In the genomic region with DNA sequence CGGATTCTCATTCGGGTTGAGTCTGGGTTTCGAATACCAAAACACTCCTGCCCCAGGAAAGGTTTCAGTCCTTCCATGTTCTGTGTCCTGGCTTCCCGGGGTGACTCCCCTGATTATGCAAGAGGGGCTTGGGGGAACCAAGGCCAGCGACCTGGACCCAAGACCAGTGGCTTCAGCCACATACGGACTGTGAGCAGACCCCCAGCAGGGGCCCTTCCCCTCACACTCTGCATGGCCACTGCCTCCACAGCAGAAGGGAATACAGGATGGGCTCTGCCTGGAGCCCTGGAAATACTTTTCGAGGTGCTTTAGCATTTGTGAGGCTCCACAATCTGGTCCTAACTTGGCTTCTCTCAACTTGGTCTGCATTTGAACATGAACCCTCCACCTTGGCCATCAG, we compare ENCODE assay signal across 19 cellular contexts. TPM values are rescaled to one million over a fixed set of nuclear protein-coding genes. Genes with fewer than 3 reads are reported as not detected.
DNase-seq lines count a peak whose midpoint lies in the region; ATAC-seq and TF ChIP-seq lines count a peak whose summit lies in the region.
"Had no signal": no experiment of that assay in that cellular context is flagged by ENCODE, and none has a peak within 500 bp of the region (broad histone marks: within the 10 kb centered on the region; RNA-seq: fewer than 3 reads in every experiment).

No MANE protein-coding gene starts in this region.

- H3K27me3 ChIP-seq in heart right ventricle = no peaks in the 10 kb centered on the region
- H3K27me3 ChIP-seq in upper lobe of left lung = no peaks in the 10 kb centered on the region
- H3K27me3 ChIP-seq: esophagus squamous epithelium, left lung, thyroid gland had no signal

- H3K4me1 Mint-ChIP-seq in natural killer cell treated with Interleukin-12 subunit alpha and Interleukin-12 subunit beta and Interleukin-15 and Interleukin-18, amount 100 ng/mL, for 72 hours (ENCODE audit: low read depth in 2 of 2) = peaks cover 53 to 54% of the 10 kb centered on the region in 2 donors

- ATAC-seq in heart right ventricle (no peak), upper lobe of left lung (ENCODE audit: low FRiP score in 2 of 2) (no peak)
- no peak for ATAC-seq in natural killer cell treated with Interleukin-12 subunit alpha and Interleukin-12 subunit beta and Interleukin-15 and Interleukin-18, amount 100 ng/mL, for 72 hours
- ATAC-seq: left lung, PC-3 had no signal

- H3K27ac Mint-ChIP-seq in natural killer cell treated with Interleukin-12 subunit alpha and Interleukin-12 subunit beta and Interleukin-15 and Interleukin-18, amount 100 ng/mL, for 72 hours = peak overlapping the region; percentile 66 to 100

- H3K4me1 ChIP-seq in heart right ventricle (peaks cover 57 to 78% (median 73%) of the 10 kb centered on the region in 9 donors), upper lobe of left lung (peaks cover 65 to 74% (median 66%) of the 10 kb centered on the region in 4 donors)

- no peaks in the 10 kb centered on the region for H3K9me3 Mint-ChIP-seq in natural killer cell treated with Interleukin-12 subunit alpha and Interleukin-12 subunit beta and Interleukin-15 and Interleukin-18, amount 100 ng/mL, for 72 hours
- H3K9me3 Mint-ChIP-seq: H9 had no signal

- H3K27ac ChIP-seq in heart right ventricle (peak overlapping the region; percentile 14 to 99 (median 70)), angular gyrus (ENCODE audit: low read depth, low read length) (peak overlapping the region; percentile 93), upper lobe of left lung (peak overlapping the region; percentile 58 to 99 (median 78))

- no peak for TF ChIP-seq POLR2A in upper lobe of left lung (IDR thresholded peaks at IDR 0.05)

- TF ChIP-seq CTCF in heart right ventricle (IDR thresholded peaks at IDR 0.05) = no peak
- no peak for TF ChIP-seq CTCF in upper lobe of left lung (IDR thresholded peaks at IDR 0.05)

- H3K4me3 ChIP-seq in heart right ventricle (no peak overlapping the region), upper lobe of left lung (no peak overlapping the region)
- H3K4me3 ChIP-seq: esophagus squamous epithelium, left lung, skin epidermis, thyroid gland had no signal

- WGBS in heart right ventricle, 2 donors = 80 to 83% methylated on average over 7 of the region's 7 CpGs
- WGBS in upper lobe of left lung, 2 donors = 85 to 92% methylated on average over 7 of the region's 7 CpGs

- no peak overlapping the region for H3K4me3 Mint-ChIP-seq in natural killer cell treated with Interleukin-12 subunit alpha and Interleukin-12 subunit beta and Interleukin-15 and Interleukin-18, amount 100 ng/mL, for 72 hours
- H3K4me3 Mint-ChIP-seq: H9 had no signal

- H3K9me3 ChIP-seq in heart right ventricle = no peaks in the 10 kb centered on the region
- H3K9me3 ChIP-seq in upper lobe of left lung = no peaks in the 10 kb centered on the region
- H3K9me3 ChIP-seq: esophagus squamous epithelium, left lung, thyroid gland had no signal

- TF ChIP-seq EP300 in upper lobe of left lung (IDR thresholded peaks at IDR 0.05) = no peak

- H3K36me3 ChIP-seq in heart right ventricle (peaks cover 0 to 66% (median 23%) of the 10 kb centered on the region in 9 donors), upper lobe of left lung (peaks cover 23 to 55% (median 32%) of the 10 kb centered on the region in 4 donors)

- intact Hi-C loops in heart right ventricle (cut with DNase I) (no loop called here), cardiac septum (cut with DNase I) (loop anchor here (2.0 kb wide), 1 partner anchor 18 kb away; a partner anchor contains a TSS)

- DNase-seq in heart right ventricle (no peak), cardiac septum (ENCODE audit: low spot score) (no peak), upper lobe of left lung (no peak), islet precursor cell (no peak), NCI-H82 (lab: John Stamatoyannopoulos, UW) (no peak), T-helper 9 cell (no peak)
- DNase-seq in natural killer cell treated with Interleukin-12 subunit alpha and Interleukin-12 subunit beta and Interleukin-15 and Interleukin-18, amount 100 ng/mL, for 72 hours (ENCODE audit: low spot score) = no peak
- DNase-seq: activated CD4-positive, alpha-beta T cell treated with anti-CD3 and anti-CD28 coated beads for 1 hour; cerebellar nuclear complex; esophagus squamous epithelium; H9; hypothalamus; IMR-90; NCI-H446; PC-3; thyroid gland had no signal

- peaks cover 5% of the 10 kb centered on the region for H3K36me3 Mint-ChIP-seq in natural killer cell treated with Interleukin-12 subunit alpha and Interleukin-12 subunit beta and Interleukin-15 and Interleukin-18, amount 100 ng/mL, for 72 hours

- H3K27me3 Mint-ChIP-seq in natural killer cell treated with Interleukin-12 subunit alpha and Interleukin-12 subunit beta and Interleukin-15 and Interleukin-18, amount 100 ng/mL, for 72 hours = no peaks in the 10 kb centered on the region

RNA-seq across cellular contexts. Expression of a gene that starts 19.1 kb away (rescaled TPM):
- total RNA-seq in heart right ventricle = 10 to 100 TPM; 26.9 to 50.7 (median 38.5) TPM
- polyA plus RNA-seq in heart right ventricle = 10 to 100 TPM; 40.4 to 75.6 TPM
- 62.7 TPM for total RNA-seq in cardiac septum
- total RNA-seq in natural killer cell treated with Interleukin-12 subunit alpha and Interleukin-12 subunit beta and Interleukin-15 and Interleukin-18, amount 100 ng/mL, for 72 hours = 100 to 1,000 TPM; 127 to 176 TPM
- total RNA-seq in upper lobe of left lung = 100 to 1,000 TPM in 4 of 6 donors, 10 to 100 TPM in 2; 66.6 to 164 (median 126) TPM

RNA-seq across cellular contexts. Expression of a gene that starts 27.5 kb away (rescaled TPM):
- 10 to 100 TPM; 18.6 to 31.9 (median 22.1) TPM for total RNA-seq in heart right ventricle
- polyA plus RNA-seq in heart right ventricle = 10 to 100 TPM; 12.6 to 26.2 TPM
- 20.7 TPM for total RNA-seq in cardiac septum
- 1 to 10 TPM; 5.1 to 9.8 TPM for total RNA-seq in natural killer cell treated with Interleukin-12 subunit alpha and Interleukin-12 subunit beta and Interleukin-15 and Interleukin-18, amount 100 ng/mL, for 72 hours
- 10 to 100 TPM; 26.5 to 36.5 (median 33.9) TPM for total RNA-seq in upper lobe of left lung

RNA-seq across cellular contexts. Expression of a gene that starts 41.9 kb away (rescaled TPM):
- total RNA-seq in heart right ventricle = 10 to 100 TPM in 9 of 10 donors, 1 to 10 TPM in 1; 9.5 to 54.9 (median 19.8) TPM
- 100 to 1,000 TPM in 1 of 2 donors, 10 to 100 TPM in 1; 22.4 to 173 TPM for polyA plus RNA-seq in heart right ventricle
- total RNA-seq in cardiac septum = 26.3 TPM
- total RNA-seq in natural killer cell treated with Interleukin-12 subunit alpha and Interleukin-12 subunit beta and Interleukin-15 and Interleukin-18, amount 100 ng/mL, for 72 hours = under 1 TPM; 0.19 to 0.25 TPM
- total RNA-seq in upper lobe of left lung = 10 to 100 TPM; 19.0 to 94.0 (median 52.1) TPM

Comparison
In these comparisons a context has a peak if more than half of its experiments do, and no peak if none do; other contexts are left out.
1. RNA of a gene that starts 41.9 kb away (total RNA-seq): 19.0 to 94.0 TPM in upper lobe of left lung, 26.3 TPM in cardiac septum (single experiment) and 9.5 to 54.9 TPM in heart right ventricle; 0.19 to 0.25 TPM in natural killer cell treated with Interleukin-12 subunit alpha and Interleukin-12 subunit beta and Interleukin-15 and Interleukin-18, amount 100 ng/mL, for 72 hours; every median in the first group is over 4 times any median in the second.
2. Peak in every context shown above with its lines, with median percentiles within 50 percentile points of each other: H3K27ac ChIP-seq.